Comparison of ENCODE assay signal across 18 cellular contexts in the genomic region with DNA sequence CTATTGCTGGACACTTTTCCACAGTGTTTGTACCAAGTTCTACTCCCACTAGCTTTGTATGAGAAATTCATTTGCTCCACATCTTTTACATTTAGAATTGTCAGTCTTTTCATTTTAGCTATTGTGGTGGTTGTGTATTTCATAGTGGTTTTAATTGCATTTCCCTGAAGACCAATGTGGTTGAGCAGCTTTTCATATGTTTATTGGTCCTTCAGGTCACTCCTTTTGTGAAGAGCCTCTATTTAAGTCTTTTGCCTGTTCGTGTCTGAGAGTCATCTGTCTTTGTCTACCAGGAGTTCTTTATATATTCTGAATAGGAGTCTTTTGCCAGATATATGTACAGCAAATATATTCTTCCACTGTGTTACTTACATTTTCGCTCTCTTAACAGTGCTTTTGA.
"Had no signal": no experiment of that assay in that cellular context is flagged by ENCODE, and none has a peak within 500 bp of the region (broad histone marks: within the 10 kb centered on the region; RNA-seq: fewer than 3 reads in every experiment).

No MANE protein-coding gene starts in this region.

- H3K36me3 ChIP-seq: ovary had no signal

- H3K4me3 ChIP-seq: gastroesophageal sphincter, heart right ventricle, ovary, smooth muscle cell, stomach, testis had no signal

- ATAC-seq: activated CD4-positive, alpha-beta T cell treated with anti-CD3 and anti-CD28 coated beads for 36 hours; activated CD8-positive, alpha-beta memory T cell treated with anti-CD3 and anti-CD28 coated beads, Interleukin-2, amount 10 ng/mL, durations not matched to agents 7 days and 5 days; esophagus mucosa; gastroesophageal sphincter; heart right ventricle; left ventricle myocardium superior; sciatic nerve; stimulated activated effector memory CD8-positive, alpha-beta T cell treated with anti-CD3 and anti-CD28 coated beads, Interleukin-12 subunit alpha, Interleukin-12 subunit beta, amount 100 ng/mL, for 72 hours; WTC11 had no signal

- H3K27me3 ChIP-seq: gastroesophageal sphincter, heart right ventricle, ovary, stomach, testis had no signal

- DNase-seq: activated CD4-positive, alpha-beta memory T cell treated with anti-CD3 and anti-CD28 coated beads, Interleukin-2, amount 10 ng/mL, durations not matched to agents 7 days and 5 days; activated CD4-positive, alpha-beta T cell treated with anti-CD3 and anti-CD28 coated beads for 36 hours; activated CD8-positive, alpha-beta memory T cell treated with anti-CD3 and anti-CD28 coated beads, Interleukin-2, amount 10 ng/mL, durations not matched to agents 7 days and 5 days; effector CD4-positive, alpha-beta T cell; heart right ventricle; immature natural killer cell; kidney glomerular epithelial cell; left ventricle myocardium superior; ovary; stimulated activated CD4-positive, alpha-beta T cell treated with anti-CD3 and anti-CD28 coated beads, Interleukin-4, amount 100 ng/mL, for 24 hours; stomach; testis had no signal

- H3K4me1 ChIP-seq: gastroesophageal sphincter, heart right ventricle, stomach, testis had no signal

- H3K9me3 ChIP-seq: gastroesophageal sphincter, heart right ventricle, ovary, stomach, testis had no signal

- H3K27ac ChIP-seq: gastroesophageal sphincter, heart right ventricle, ovary, stomach, testis had no signal
